ENCODE assay signal across 23 cellular contexts in the genomic region with DNA sequence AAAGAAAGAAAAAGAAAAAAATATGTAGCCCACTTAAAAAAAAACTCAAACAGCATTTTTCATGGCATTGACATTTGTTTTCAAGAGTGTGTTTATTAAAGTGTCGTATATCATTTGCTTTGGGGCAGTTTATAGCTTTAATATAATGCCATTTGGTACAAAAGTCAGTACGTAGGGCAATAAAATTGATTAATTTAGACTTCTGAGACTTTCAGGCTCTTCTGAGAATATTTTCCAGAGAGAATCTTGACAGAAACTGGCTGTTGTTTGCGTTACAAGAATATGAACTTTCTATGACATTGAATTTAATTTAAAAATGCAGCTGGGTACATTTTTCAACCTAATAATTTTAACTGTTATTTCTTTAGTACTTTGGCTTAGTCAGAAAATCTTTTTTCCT.
DNase-seq lines count a peak whose midpoint lies in the region; ATAC-seq and TF ChIP-seq lines count a peak whose summit lies in the region.
"Had no signal": no experiment of that assay in that cellular context is flagged by ENCODE, and none has a peak within 500 bp of the region (broad histone marks: within the 10 kb centered on the region; RNA-seq: fewer than 3 reads in every experiment).

No MANE protein-coding gene starts in this region.

- DNase-seq in cardiac muscle cell (ENCODE audit: low read depth in 1 of 2, low spot score in 1 of 2) (no peak), Right ventricle myocardium superior (no peak), left kidney (ENCODE audit: low read depth, low spot score) (peak; percentile 60), spleen (no peak), ACHN (no peak)
- DNase-seq: BE2C; CD4-positive, CD25-positive, alpha-beta regulatory T cell; DMS153; DND-41; GM23248; H7; HFFc6; KBM-7; MG63; NCI-H2029; NCI-H446; NCI-H774; PC-3 had no signal

- H3K9me3 ChIP-seq in cardiac muscle cell (ENCODE audit: low read depth) (no peaks in the 10 kb centered on the region), HEK293 (ENCODE audit: control insufficient read depth, insufficient read depth, low read depth, low read length) (no peaks in the 10 kb centered on the region), spleen (no peaks in the 10 kb centered on the region)
- H3K9me3 ChIP-seq: BE2C, MG63, SJCRH30 had no signal

- in situ Hi-C loops in ACHN (cut with HindIII; ENCODE audit: low pct_ligation_motif_present, low pct_unique_long_range_greater_than_20kb, low sequenced_read_pairs): no loop called here

- H3K27ac ChIP-seq in cardiac muscle cell: peak overlapping the region; percentile 83
- no peak overlapping the region for H3K27ac ChIP-seq in HEK293 (ENCODE audit: extremely low read depth, low read depth, low read length)
- H3K27ac ChIP-seq in spleen: peak overlapping the region in 5 of 8 donors; percentile 52 to 90 (median 66)
- H3K27ac ChIP-seq: 22Rv1, GM23248, SJCRH30 had no signal

- ATAC-seq in Right ventricle myocardium superior (ENCODE audit: poor library complexity) (no peak), GM18870 (IDR thresholded peaks at IDR 0.05; ENCODE audit: unreplicated experiment) (no peak)
- ATAC-seq in activated CD4-positive, CD25-positive, alpha-beta regulatory T cell treated with anti-CD3 and anti-CD28 coated beads, Interleukin-2, amount 50 U/mL, for 24 hours: no peak
- ATAC-seq: PC-3 had no signal

- H3K27me3 ChIP-seq in cardiac muscle cell (no peaks in the 10 kb centered on the region), spleen (replicated peaks in 1 of 7) (no peaks in the 10 kb centered on the region)
- H3K27me3 ChIP-seq: BE2C, MG63, SJCRH30 had no signal

- POLR2A ChIA-PET in HEK293 (lab: Yijun Ruan, JAX): no interaction called here

- no peak for TF ChIP-seq POLR2A in spleen (IDR thresholded peaks at IDR 0.05)

- WGBS in spleen, 5 donors: 71 to 89% (median 85%) methylated on average over 3 of the region's 3 CpGs

- H3K4me3 ChIP-seq in cardiac muscle cell: no peak overlapping the region
- no peak overlapping the region for H3K4me3 ChIP-seq in HEK293 (ENCODE audit: low read depth, low read length)
- H3K4me3 ChIP-seq in spleen: no peak overlapping the region
- H3K4me3 ChIP-seq: GM23248, MG63, SJCRH30 had no signal

- intact Hi-C loops in Right ventricle myocardium superior (cut with DNase I) (no loop called here), spleen (cut with DNase I; ENCODE audit: low total_unique reads) (no loop called here)

- TF ChIP-seq CTCF in cardiac muscle cell (IDR thresholded peaks at IDR 0.05; ENCODE audit: low read depth, low read length) (no peak), HEK293 (tag by site-specific recombination; IDR thresholded peaks at IDR 0.05) (no peak), spleen (IDR thresholded peaks at IDR 0.05 in 8 of 11, conservative IDR thresholded peaks at IDR 0.05 in 3 of 11) (no peak)

- peaks cover 33% of the 10 kb centered on the region for H3K4me1 ChIP-seq in cardiac muscle cell (ENCODE audit: low read depth)
- H3K4me1 ChIP-seq in HEK293 (ENCODE audit: control insufficient read depth, insufficient read depth, low read length): 0 out of 2 replicates have a peak, but pooled peaks cover 5% of the 10 kb centered on the region
- peaks cover 18 to 83% (median 48%) of the 10 kb centered on the region in 6 donors for H3K4me1 ChIP-seq in spleen

- CTCF ChIA-PET in HEK293 (lab: Yijun Ruan, JAX): interaction anchor here (0.6 kb wide), 1 partner anchor 1833 kb away, joined by 3 read pairs; no protein-coding TSS in a partner anchor

- no peaks in the 10 kb centered on the region for H3K36me3 ChIP-seq in cardiac muscle cell
- peaks cover 0 to 8% of the 10 kb centered on the region in 2 experiments; a peak in 1 of 3 replicates for H3K36me3 ChIP-seq in HEK293 (ENCODE audit: control insufficient read depth in 2 of 2, insufficient read depth in 1 of 2, low read length in 2 of 2)
- H3K36me3 ChIP-seq in spleen: peaks cover 0 to 56% (median 12%) of the 10 kb centered on the region in 6 donors
- H3K36me3 ChIP-seq: MG63, SJCRH30 had no signal

TF ChIP-seq in HEK293, 187 proteins besides CTCF, POLR2A, EP300 and RAD21:
- TF ChIP-seq ZBTB8A (tag by site-specific recombination; IDR thresholded peaks at IDR 0.05): no peak
- no peak for TF ChIP-seq ZNF830 (tag by site-specific recombination; IDR thresholded peaks at IDR 0.05; ENCODE audit: low read depth)
- 0 out of 2 replicates have a peak, but pooled peaks have one; percentile 8 for TF ChIP-seq PRDM6 (tag by site-specific recombination; IDR thresholded peaks at IDR 0.05)
